ENCODE assay signal across 8 cellular contexts in genomic region chr20:57718490-57719009, GRCh38. TPM values are rescaled to one million over a fixed set of nuclear protein-coding genes. Genes with fewer than 3 reads are reported as not detected.
DNase-seq lines count a peak whose midpoint lies in the region; ATAC-seq and TF ChIP-seq lines count a peak whose summit lies in the region.

No MANE protein-coding gene starts in this region.

- no peaks in the 10 kb centered on the region for H3K9me3 Mint-ChIP-seq in dendritic cell treated with granulocyte-macrophage colony-stimulating factor and Interleukin-4, amounts not matched to agents 40 ng/mL and 50 ng/mL, for 4 days

- H3K4me3 ChIP-seq in AG09309 (ENCODE audit: control insufficient read depth, low read depth, low read length): peak overlapping the region; percentile 26

- H3K27me3 Mint-ChIP-seq in dendritic cell treated with granulocyte-macrophage colony-stimulating factor and Interleukin-4, amounts not matched to agents 40 ng/mL and 50 ng/mL, for 4 days: peaks cover 33% of the 10 kb centered on the region

- peak overlapping the region; percentile 53 for H3K4me3 Mint-ChIP-seq in dendritic cell treated with granulocyte-macrophage colony-stimulating factor and Interleukin-4, amounts not matched to agents 40 ng/mL and 50 ng/mL, for 4 days

- peaks cover 8% of the 10 kb centered on the region for H3K4me1 Mint-ChIP-seq in dendritic cell treated with granulocyte-macrophage colony-stimulating factor and Interleukin-4, amounts not matched to agents 40 ng/mL and 50 ng/mL, for 4 days (ENCODE audit: low read depth)

- ATAC-seq in HG03354 (IDR thresholded peaks at IDR 0.05; ENCODE audit: poor library complexity, severe bottlenecking, unreplicated experiment) (peak; percentile 94), left lobe of liver (peak; percentile 94)

- DNase-seq in AG09309 (ENCODE audit: low read depth) (peak; percentile 85), GM19238 (ENCODE audit: insufficient read length, low spot score) (peak; percentile 88), NCI-H446 treated with DMSO at 0.1 percent for 48 hours (lab: John Stamatoyannopoulos, UW) (peak; percentile 96), left lobe of liver (ENCODE audit: low spot score) (peak; percentile 84)
- DNase-seq in activated CD4-positive, alpha-beta T cell treated with anti-CD3 and anti-CD28 coated beads, Interleukin-2, amount 50 U/mL, for 4 hours: peak; percentile 88 to 92
- DNase-seq in stimulated activated CD4-positive, alpha-beta T cell treated with anti-CD3 and anti-CD28 coated beads, Interleukin-1b, Interleukin-23, amount 100 ng/mL, for 48 hours: peak; percentile 94

- no peak for TF ChIP-seq CTCF in AG09309 (IDR thresholded peaks at IDR 0.05; ENCODE audit: control insufficient read depth, insufficient read depth, low read depth, low read length, missing control alignments)

- intact Hi-C loops in dendritic cell treated with granulocyte-macrophage colony-stimulating factor and Interleukin-4, amounts not matched to agents 40 ng/mL and 50 ng/mL, for 4 days (cut with micrococcal nuclease): loop anchor here (1.0 to 10.0 kb wide), 2 partner anchors 8 to 586 kb away; partner anchors contain the start of genes PMEPA1 and RAB22A

- H3K36me3 Mint-ChIP-seq in dendritic cell treated with granulocyte-macrophage colony-stimulating factor and Interleukin-4, amounts not matched to agents 40 ng/mL and 50 ng/mL, for 4 days (ENCODE audit: low read depth): no peaks in the 10 kb centered on the region

- H3K27ac Mint-ChIP-seq in dendritic cell treated with granulocyte-macrophage colony-stimulating factor and Interleukin-4, amounts not matched to agents 40 ng/mL and 50 ng/mL, for 4 days: no peak overlapping the region

RNA-seq across cellular contexts. Expression of gene PMEPA1, which starts 8.7 kb away (rescaled TPM):
- total RNA-seq in left lobe of liver: 5.2 TPM

Comparison
In these comparisons a context has a peak if more than half of its experiments do, and no peak if none do; other contexts are left out.
1. Peak in every context shown above with its lines: DNase-seq, ATAC-seq and H3K4me3 ChIP-seq.